In the genomic region with DNA sequence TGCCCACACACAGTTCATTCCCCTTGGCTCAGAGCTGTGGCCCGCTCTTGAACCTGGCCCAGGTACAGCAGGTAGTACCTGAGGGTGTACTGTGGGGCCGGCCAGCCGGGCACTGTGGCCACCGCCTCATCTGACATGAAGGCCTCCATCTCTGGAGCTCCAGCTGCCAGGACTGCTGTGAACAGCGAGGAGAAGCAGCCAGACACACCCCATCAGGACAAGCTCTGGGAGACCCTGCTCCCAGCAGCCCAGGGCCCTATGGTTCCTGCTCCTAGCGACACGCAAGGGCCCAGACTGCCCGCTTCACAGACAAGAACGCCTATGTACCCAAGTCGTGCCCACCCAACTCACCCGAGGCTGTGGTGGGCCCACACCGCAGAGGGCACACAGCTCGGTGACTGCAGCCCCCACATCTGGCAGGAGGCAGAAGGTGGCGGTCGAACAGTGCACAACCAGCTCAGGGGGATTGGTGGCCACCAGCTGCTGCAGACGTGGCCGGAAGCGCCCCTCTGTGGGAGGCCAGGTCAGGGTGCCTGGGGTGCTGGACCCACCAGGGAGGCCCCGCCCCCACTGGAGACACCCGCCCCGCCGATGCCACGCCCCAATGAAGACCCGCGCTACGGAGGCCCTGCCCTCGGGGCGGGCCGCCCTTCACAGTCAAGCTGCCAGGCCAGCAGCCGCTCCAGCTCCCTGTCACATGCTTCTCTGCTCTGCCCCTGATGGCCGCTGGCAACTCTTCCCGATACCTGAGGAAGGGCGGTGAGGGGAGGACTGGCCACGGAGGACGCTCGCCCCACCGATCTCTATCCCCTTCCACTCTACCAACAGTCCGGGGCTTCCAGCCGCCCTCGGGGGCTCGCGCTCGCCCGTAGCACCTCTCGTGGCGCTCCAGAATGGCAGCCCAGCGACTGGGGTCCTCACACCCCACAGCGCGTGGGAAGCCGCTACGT, we compare ENCODE assay signal across 8 cellular contexts. TPM values are rescaled to one million over a fixed set of nuclear protein-coding genes. Genes with fewer than 3 reads are reported as not detected.
DNase-seq lines count a peak whose midpoint lies in the region; ATAC-seq and TF ChIP-seq lines count a peak whose summit lies in the region.

No MANE protein-coding gene starts in this region.

- H3K36me3 Mint-ChIP-seq in progenitor cell of endocrine pancreas (ENCODE audit: insufficient read depth) = peaks cover 7% of the 10 kb centered on the region

- peaks cover 10% of the 10 kb centered on the region for H3K4me1 Mint-ChIP-seq in progenitor cell of endocrine pancreas (ENCODE audit: low read depth)

- DNase-seq in Caki2 (ENCODE audit: low read depth) = peak; percentile 93
- DNase-seq in OCI-M1 (lab: John Stamatoyannopoulos, UW) = peak; percentile 80
- peak; percentile 82 to 91 (median 86) for DNase-seq in adrenal gland
- DNase-seq in left ventricle myocardium inferior = peak; percentile 76
- DNase-seq in progenitor cell of endocrine pancreas (ENCODE audit: low spot score, unreplicated experiment) = peak; percentile 53
- DNase-seq in HPDE6-E6E7 (ENCODE audit: extremely low spot score) = no peak
- DNase-seq in COR-L47 (lab: John Stamatoyannopoulos, UW) = no peak

- peak overlapping the region; percentile 59 for H3K27ac Mint-ChIP-seq in progenitor cell of endocrine pancreas

- H3K4me3 Mint-ChIP-seq in progenitor cell of endocrine pancreas (ENCODE audit: low read depth) = peak overlapping the region; percentile 61

- ATAC-seq in HG02981 (IDR thresholded peaks at IDR 0.05; ENCODE audit: unreplicated experiment) = peak; percentile 1

- TF ChIP-seq CTCF in adrenal gland (IDR thresholded peaks at IDR 0.05) (no peak), left ventricle myocardium inferior (IDR thresholded peaks at IDR 0.05; ENCODE audit: borderline replicate concordance) (no peak), progenitor cell of endocrine pancreas (IDR thresholded peaks at IDR 0.05; ENCODE audit: unreplicated experiment) (no peak)

- H3K4me3 ChIP-seq in adrenal gland (peak overlapping the region in 1 of 4 donors; percentile 99), left ventricle myocardium inferior (peak overlapping the region; percentile 88)

- intact Hi-C loops in adrenal gland (cut with DNase I) = no loop called here
- intact Hi-C loops in left ventricle myocardium inferior (cut with micrococcal nuclease) = no loop called here

- no peaks in the 10 kb centered on the region for H3K9me3 Mint-ChIP-seq in progenitor cell of endocrine pancreas (ENCODE audit: low read depth)

- H3K36me3 ChIP-seq in adrenal gland (replicated peaks in 1 of 2) = peaks cover 0 to 19% of the 10 kb centered on the region in 2 donors
- peaks cover 23% of the 10 kb centered on the region for H3K36me3 ChIP-seq in left ventricle myocardium inferior

- no peaks in the 10 kb centered on the region for H3K27me3 ChIP-seq in adrenal gland
- H3K27me3 ChIP-seq in left ventricle myocardium inferior (ENCODE audit: low read depth) = peaks cover 19% of the 10 kb centered on the region

- H3K27ac ChIP-seq in adrenal gland (peak overlapping the region in 4 of 5 donors; percentile 47 to 94 (median 80)), left ventricle myocardium inferior (replicated peaks) (peak overlapping the region; percentile 100)

- no peaks in the 10 kb centered on the region for H3K9me3 ChIP-seq in adrenal gland (replicated peaks in 1 of 3)
- no peaks in the 10 kb centered on the region for H3K9me3 ChIP-seq in left ventricle myocardium inferior (replicated peaks)

- peaks cover 4% of the 10 kb centered on the region for H3K27me3 Mint-ChIP-seq in progenitor cell of endocrine pancreas

- H3K4me1 ChIP-seq in adrenal gland (replicated peaks in 1 of 2) (peaks cover 35 to 43% of the 10 kb centered on the region in 2 donors), left ventricle myocardium inferior (peaks cover 74% of the 10 kb centered on the region)

- TF ChIP-seq POLR2A in adrenal gland (IDR thresholded peaks at IDR 0.05) = peak; percentile 6 to 14

- 0 to 50% (median 24%) methylated on average over 1 to 51 of the region's 51 CpGs for WGBS in adrenal gland, 4 donors

- in situ Hi-C loops in Caki2 (cut with HindIII; ENCODE audit: low pct_unique_long_range_greater_than_20kb, low sequenced_read_pairs) = no loop called here

RNA-seq across cellular contexts. Expression of gene STUB1, which starts 1.1 kb away (rescaled TPM):
- 453 and 482 TPM in 2 replicates for total RNA-seq in Caki2 (2014; rRNA removed; shearing (Covaris generic); ENCODE audit: low replicate concordance)
- total RNA-seq in adrenal gland (100 to 1,000 TPM; 160 to 339 (median 213) TPM), left ventricle myocardium inferior (113 TPM), progenitor cell of endocrine pancreas (76.8 and 87.1 TPM in 2 replicates)
- 100 to 1,000 TPM; 121 to 199 (median 177) TPM for polyA plus RNA-seq in adrenal gland

RNA-seq across cellular contexts. Expression of gene RHBDL1, which starts 3.7 kb away (rescaled TPM):
- total RNA-seq in Caki2 (2014; rRNA removed; shearing (Covaris generic); ENCODE audit: low replicate concordance) = 0.12 and 0.68 TPM in 2 replicates
- total RNA-seq in adrenal gland = 10 to 100 TPM in 1 of 8 donors, 1 to 10 TPM in 7; 1.4 to 11.5 (median 3.8) TPM
- polyA plus RNA-seq in adrenal gland = 10 to 100 TPM in 2 of 3 donors, under 1 TPM in 1; 0.13 to 21.1 (median 12.2) TPM
- 2.3 TPM for total RNA-seq in left ventricle myocardium inferior
- total RNA-seq in progenitor cell of endocrine pancreas = 5.0 and 5.2 TPM in 2 replicates

RNA-seq across cellular contexts. Expression of gene JMJD8, which starts 5.0 kb away (rescaled TPM):
- 116 and 147 TPM in 2 replicates for total RNA-seq in Caki2 (2014; rRNA removed; shearing (Covaris generic); ENCODE audit: low replicate concordance)
- total RNA-seq in adrenal gland (100 to 1,000 TPM in 3 of 8 donors, 10 to 100 TPM in 5; 80.1 to 137 (median 98.8) TPM), left ventricle myocardium inferior (43.1 TPM), progenitor cell of endocrine pancreas (52.2 and 55.1 TPM in 2 replicates)
- polyA plus RNA-seq in adrenal gland = 10 to 100 TPM; 50.8 to 97.7 (median 72.6) TPM

RNA-seq across cellular contexts. Expression of gene WDR24, which starts 11.1 kb away (rescaled TPM):
- total RNA-seq in Caki2 (2014; rRNA removed; shearing (Covaris generic); ENCODE audit: low replicate concordance) = 24.6 and 30.1 TPM in 2 replicates
- total RNA-seq in adrenal gland (10 to 100 TPM; 12.8 to 24.5 (median 18.0) TPM), left ventricle myocardium inferior (9.5 TPM), progenitor cell of endocrine pancreas (18.1 and 18.9 TPM in 2 replicates)
- polyA plus RNA-seq in adrenal gland = 10 to 100 TPM in 2 of 3 donors, 1 to 10 TPM in 1; 2.2 to 15.0 (median 10.9) TPM

RNA-seq across cellular contexts. Expression of gene RHOT2, which starts 11.2 kb away (rescaled TPM):
- total RNA-seq in Caki2 (2014; rRNA removed; shearing (Covaris generic); ENCODE audit: low replicate concordance) = 91.5 and 99.0 TPM in 2 replicates
- total RNA-seq in adrenal gland = 100 to 1,000 TPM in 2 of 8 donors, 10 to 100 TPM in 6; 34.7 to 177 (median 89.2) TPM
- polyA plus RNA-seq in adrenal gland = 100 to 1,000 TPM in 2 of 3 donors, 10 to 100 TPM in 1; 37.9 to 462 (median 302) TPM
- total RNA-seq in left ventricle myocardium inferior = 90.3 TPM
- total RNA-seq in progenitor cell of endocrine pancreas = 153 and 167 TPM in 2 replicates

Comparison
In these comparisons a context has a peak if more than half of its experiments do, and no peak if none do; other contexts are left out.
1. DNase-seq: peak in Caki2 (single experiment), OCI-M1 (single experiment), adrenal gland (7 of 7), left ventricle myocardium inferior (single experiment) and progenitor cell of endocrine pancreas (single experiment); none in HPDE6-E6E7 (single experiment) and COR-L47 (single experiment).